In genomic region chr3:134804508-134805480, GRCh38 we compare ENCODE assay signal across 1 cellular context.
TF ChIP-seq lines count a peak whose summit lies in the region.

No MANE protein-coding gene starts in this region.

TF ChIP-seq in H1, 55 proteins besides CTCF, POLR2A, EP300 and RAD21 (continued from another document):
- TF ChIP-seq CHD1 (IDR thresholded peaks at IDR 0.05; ENCODE audit: low read depth, low read length) = no peak
- TF ChIP-seq E2F6 (IDR thresholded peaks at IDR 0.05) = no peak
- no peak for TF ChIP-seq RFX5 (IDR thresholded peaks at IDR 0.05; ENCODE audit: borderline replicate concordance, low read depth, low read length)
- TF ChIP-seq MAFK (IDR thresholded peaks at IDR 0.05; ENCODE audit: low read depth, low read length) = no peak
- no peak for TF ChIP-seq CHD2 (IDR thresholded peaks at IDR 0.05; ENCODE audit: low read length)
- no peak for TF ChIP-seq KDM1A (IDR thresholded peaks at IDR 0.05; ENCODE audit: borderline replicate concordance, low read length)
- no peak for TF ChIP-seq SAP30 (IDR thresholded peaks at IDR 0.05; ENCODE audit: insufficient read depth, insufficient replicate concordance, low read length)
- TF ChIP-seq ATF2 (IDR thresholded peaks at IDR 0.05; ENCODE audit: low read length) = no peak
